In genomic region chr3:58082047-58082446, GRCh38 we compare ENCODE assay signal across 11 cellular contexts.
A peak's percentile ranks its signal among the peaks of the same experiment; 100 is the strongest.
DNase-seq lines count a peak whose midpoint lies in the region; ATAC-seq lines count a peak whose summit lies in the region.
"Had no signal": no experiment of that assay in that cellular context is flagged by ENCODE, and none has a peak within 500 bp of the region (broad histone marks: within the 10 kb centered on the region; RNA-seq: fewer than 3 reads in every experiment).

No MANE protein-coding gene starts in this region.

- H3K27me3 ChIP-seq in CD4-positive, CD25-positive, alpha-beta regulatory T cell (ENCODE audit: control insufficient read depth, insufficient read depth, low read length): no peaks in the 10 kb centered on the region

- peaks cover 46% of the 10 kb centered on the region for H3K36me3 Mint-ChIP-seq in CD4-positive, CD25-positive, alpha-beta regulatory T cell
- H3K36me3 Mint-ChIP-seq in activated naive CD4-positive, alpha-beta T cell treated with anti-CD3 and anti-CD28 coated beads, Interleukin-2, amount 50 U/mL, for 24 hours: peaks cover 13% of the 10 kb centered on the region

- peaks cover 4% of the 10 kb centered on the region for H3K27me3 Mint-ChIP-seq in CD4-positive, CD25-positive, alpha-beta regulatory T cell
- no peaks in the 10 kb centered on the region for H3K27me3 Mint-ChIP-seq in activated naive CD4-positive, alpha-beta T cell treated with anti-CD3 and anti-CD28 coated beads, Interleukin-2, amount 50 U/mL, for 24 hours

- peak in 2 of 3 donors; percentile 47 to 85 for DNase-seq in CD4-positive, CD25-positive, alpha-beta regulatory T cell
- peak; percentile 62 for DNase-seq in LHCN-M2 (ENCODE audit: low read depth)
- DNase-seq in myocyte (ENCODE audit: low read depth): peak; percentile 60
- DNase-seq in GF-D8 (lab: John Stamatoyannopoulos, UW): no peak
- no peak for DNase-seq in substantia nigra (lab: John Stamatoyannopoulos, UW)
- DNase-seq: cerebellar nuclear complex, Karpas-422 had no signal

- H3K4me1 Mint-ChIP-seq in CD4-positive, CD25-positive, alpha-beta regulatory T cell: peaks cover 32 to 59% (median 38%) of the 10 kb centered on the region in 4 donors
- H3K4me1 Mint-ChIP-seq in activated naive CD4-positive, alpha-beta T cell treated with anti-CD3 and anti-CD28 coated beads, Interleukin-2, amount 50 U/mL, for 24 hours: peaks cover 75% of the 10 kb centered on the region

- peak overlapping the region; percentile 34 for H3K27ac ChIP-seq in CD4-positive, CD25-positive, alpha-beta regulatory T cell (ENCODE audit: insufficient read depth, low read length, poor library complexity, severe bottlenecking)
- H3K27ac ChIP-seq in substantia nigra (ENCODE audit: low read depth, low read length, poor library complexity, severe bottlenecking): no peak overlapping the region

- H3K4me3 Mint-ChIP-seq in CD4-positive, CD25-positive, alpha-beta regulatory T cell: peak overlapping the region; percentile 37 to 79 (median 60)
- peak overlapping the region; percentile 73 for H3K4me3 Mint-ChIP-seq in activated naive CD4-positive, alpha-beta T cell treated with anti-CD3 and anti-CD28 coated beads, Interleukin-2, amount 50 U/mL, for 24 hours

- peak overlapping the region; percentile 20 for H3K4me3 ChIP-seq in CD4-positive, CD25-positive, alpha-beta regulatory T cell (ENCODE audit: low read depth, low read length)
- H3K4me3 ChIP-seq: lung had no signal

- peaks cover 24% of the 10 kb centered on the region for H3K36me3 ChIP-seq in CD4-positive, CD25-positive, alpha-beta regulatory T cell (ENCODE audit: control insufficient read depth, insufficient read depth, low read length)

- peak overlapping the region; percentile 85 to 97 (median 92) for H3K27ac Mint-ChIP-seq in CD4-positive, CD25-positive, alpha-beta regulatory T cell
- H3K27ac Mint-ChIP-seq in activated naive CD4-positive, alpha-beta T cell treated with anti-CD3 and anti-CD28 coated beads, Interleukin-2, amount 50 U/mL, for 24 hours: peak overlapping the region; percentile 84

- H3K9me3 Mint-ChIP-seq in CD4-positive, CD25-positive, alpha-beta regulatory T cell: peaks cover 0 to 3% (median 0%) of the 10 kb centered on the region in 7 donors
- H3K9me3 Mint-ChIP-seq in activated naive CD4-positive, alpha-beta T cell treated with anti-CD3 and anti-CD28 coated beads, Interleukin-2, amount 50 U/mL, for 24 hours: no peaks in the 10 kb centered on the region

- peaks cover 29% of the 10 kb centered on the region for H3K4me1 ChIP-seq in CD4-positive, CD25-positive, alpha-beta regulatory T cell (ENCODE audit: control insufficient read depth, insufficient read depth, low read length, poor library complexity, severe bottlenecking)

- peak; percentile 76 to 85 for ATAC-seq in CD4-positive, CD25-positive, alpha-beta regulatory T cell (ENCODE audit: low read depth in 2 of 2)
- ATAC-seq in HG03354 (IDR thresholded peaks at IDR 0.05; ENCODE audit: poor library complexity, severe bottlenecking, unreplicated experiment) (no peak), HG02759 (IDR thresholded peaks at IDR 0.05; ENCODE audit: unreplicated experiment) (no peak)

- no peaks in the 10 kb centered on the region for H3K9me3 ChIP-seq in CD4-positive, CD25-positive, alpha-beta regulatory T cell (ENCODE audit: control insufficient read depth in 2 of 2, low read length in 2 of 2)

Comparison
In these comparisons a context has a peak if more than half of its experiments do, and no peak if none do; other contexts are left out.
1. ATAC-seq: peak in CD4-positive, CD25-positive, alpha-beta regulatory T cell (2 of 2); none in HG03354 (single experiment) and HG02759 (single experiment).
2. DNase-seq: peak in CD4-positive, CD25-positive, alpha-beta regulatory T cell (2 of 3), LHCN-M2 (single experiment) and myocyte (single experiment); none in GF-D8 (single experiment) and substantia nigra (0 of 49).